In genomic region chr3:149384911-149385321, GRCh38 we compare ENCODE assay signal across 13 cellular contexts. TPM values are rescaled to one million over a fixed set of nuclear protein-coding genes. Genes with fewer than 3 reads are reported as not detected.
A peak's percentile ranks its signal among the peaks of the same experiment; 100 is the strongest.
DNase-seq lines count a peak whose midpoint lies in the region; ATAC-seq and TF ChIP-seq lines count a peak whose summit lies in the region.
"Had no signal": no experiment of that assay in that cellular context is flagged by ENCODE, and none has a peak within 500 bp of the region (broad histone marks: within the 10 kb centered on the region; RNA-seq: fewer than 3 reads in every experiment).

No MANE protein-coding gene starts in this region.

- H3K4me3 ChIP-seq in epithelial cell of proximal tubule (ENCODE audit: low read depth, low read length), result no peak overlapping the region
- H3K4me3 ChIP-seq in colonic mucosa, result no peak overlapping the region

- no peak for TF ChIP-seq CTCF in epithelial cell of proximal tubule (conservative IDR thresholded peaks at IDR 0.05; ENCODE audit: low read depth, low read length)
- no peak for TF ChIP-seq CTCF in nephron (IDR thresholded peaks at IDR 0.05; ENCODE audit: unreplicated experiment in 3 of 3)
- no peak for TF ChIP-seq CTCF in colonic mucosa (IDR thresholded peaks at IDR 0.05)

- H3K4me1 Mint-ChIP-seq in nephron, result peaks cover 33% of the 10 kb centered on the region

- intact Hi-C loops in colonic mucosa (cut with DNase I), result no loop called here

- no peak overlapping the region for H3K9ac ChIP-seq in colonic mucosa (ENCODE audit: low read depth in 2 of 2, low read length in 2 of 2)

- no peaks in the 10 kb centered on the region for H3K36me3 ChIP-seq in colonic mucosa

- ATAC-seq in HG02981 (IDR thresholded peaks at IDR 0.05; ENCODE audit: unreplicated experiment) (no peak), HG02571 (IDR thresholded peaks at IDR 0.05; ENCODE audit: unreplicated experiment) (no peak)

- no peak overlapping the region for H3K4me3 Mint-ChIP-seq in nephron
- H3K4me3 Mint-ChIP-seq: CD4-positive, alpha-beta T cell; T-helper 1 cell treated with Interleukin-12 subunit alpha and Interleukin-12 subunit beta and Interleukin-4 antibody, amounts not matched to agents 30 μg/mL and 1 μg/mL, for 36 hours had no signal

- H3K36me3 Mint-ChIP-seq in nephron (ENCODE audit: low read depth), result peaks cover 7% of the 10 kb centered on the region

- H3K4me1 ChIP-seq in colonic mucosa, result peaks cover 14% of the 10 kb centered on the region

- H3K9me3 Mint-ChIP-seq in nephron, result peaks cover 15% of the 10 kb centered on the region
- H3K9me3 Mint-ChIP-seq: CD4-positive, alpha-beta T cell; T-helper 1 cell treated with Interleukin-12 subunit alpha and Interleukin-12 subunit beta and Interleukin-4 antibody, amounts not matched to agents 30 μg/mL and 1 μg/mL, for 36 hours had no signal

- DNase-seq in AG20443 (ENCODE audit: low spot score), result peak; percentile 76
- DNase-seq in NCI-H460 (ENCODE audit: extremely low read depth, low read depth), result peak; percentile 86
- DNase-seq in epithelial cell of proximal tubule (ENCODE audit: low read depth), result peak; percentile 100
- DNase-seq in OCI-M1 (lab: John Stamatoyannopoulos, UW), result no peak
- DNase-seq in colonic mucosa, result no peak
- DNase-seq: CD4-positive, alpha-beta T cell; glutamatergic neuron; KBM-7; stimulated activated naive CD4-positive, alpha-beta T cell had no signal

- H3K27me3 Mint-ChIP-seq in nephron (ENCODE audit: low read depth), result no peaks in the 10 kb centered on the region

- H3K27me3 ChIP-seq in colonic mucosa, result no peaks in the 10 kb centered on the region

- peak overlapping the region; percentile 26 to 93 (median 55) for H3K27ac Mint-ChIP-seq in nephron
- H3K27ac Mint-ChIP-seq: CD4-positive, alpha-beta T cell; T-helper 1 cell treated with Interleukin-12 subunit alpha and Interleukin-12 subunit beta and Interleukin-4 antibody, amounts not matched to agents 30 μg/mL and 1 μg/mL, for 36 hours had no signal

- no peaks in the 10 kb centered on the region for H3K9me3 ChIP-seq in colonic mucosa

- H3K27ac ChIP-seq in colonic mucosa, result no peak overlapping the region

RNA-seq across cellular contexts. Expression of gene TM4SF1, which starts 7.5 kb away (rescaled TPM):
- 898 and 928 TPM in 2 replicates for total RNA-seq in NCI-H460 (2014; rRNA removed; shearing (Covaris generic))
- 424 and 469 TPM in 2 replicates for polyA plus RNA-seq in NCI-H460 (2014; cell fraction: nucleus; rRNA removed)
- total RNA-seq in epithelial cell of proximal tubule (304 and 345 TPM in 2 replicates), colonic mucosa (10 to 100 TPM; 30.8 to 48.7 TPM)
- total RNA-seq: CD4-positive, alpha-beta T cell had no signal

RNA-seq across cellular contexts. Expression of gene TM4SF18, which starts 51.5 kb away (rescaled TPM):
- total RNA-seq in NCI-H460 (2014; rRNA removed; shearing (Covaris generic)), result 12.5 and 14.4 TPM in 2 replicates
- polyA plus RNA-seq in NCI-H460 (2014; cell fraction: nucleus; rRNA removed), result 13.2 and 19.0 TPM in 2 replicates
- 1.4 TPM in 2 replicates for total RNA-seq in epithelial cell of proximal tubule
- total RNA-seq in colonic mucosa, result 1 to 10 TPM in 1 of 2 donors, under 1 TPM in 1; 0.72 to 2.1 TPM
- total RNA-seq: CD4-positive, alpha-beta T cell had no signal

Comparison
In these comparisons a context has a peak if more than half of its experiments do, and no peak if none do; other contexts are left out.
1. DNase-seq: peak in AG20443 (single experiment), NCI-H460 (single experiment) and epithelial cell of proximal tubule (single experiment); none in OCI-M1 (single experiment) and colonic mucosa (single experiment).